ENCODE assay signal across 3 cellular contexts in genomic region chr6:29577544-29577943, GRCh38.
TF ChIP-seq lines count a peak whose summit lies in the region.

No MANE protein-coding gene starts in this region.

TF ChIP-seq in HepG2, 621 proteins besides CTCF, POLR2A, EP300 and RAD21 (continues in another document):
- no peak for TF ChIP-seq TMF1 (CRISPR knock-in tag; IDR thresholded peaks at IDR 0.05; ENCODE audit: low read depth)
- TF ChIP-seq, protein P1, sequence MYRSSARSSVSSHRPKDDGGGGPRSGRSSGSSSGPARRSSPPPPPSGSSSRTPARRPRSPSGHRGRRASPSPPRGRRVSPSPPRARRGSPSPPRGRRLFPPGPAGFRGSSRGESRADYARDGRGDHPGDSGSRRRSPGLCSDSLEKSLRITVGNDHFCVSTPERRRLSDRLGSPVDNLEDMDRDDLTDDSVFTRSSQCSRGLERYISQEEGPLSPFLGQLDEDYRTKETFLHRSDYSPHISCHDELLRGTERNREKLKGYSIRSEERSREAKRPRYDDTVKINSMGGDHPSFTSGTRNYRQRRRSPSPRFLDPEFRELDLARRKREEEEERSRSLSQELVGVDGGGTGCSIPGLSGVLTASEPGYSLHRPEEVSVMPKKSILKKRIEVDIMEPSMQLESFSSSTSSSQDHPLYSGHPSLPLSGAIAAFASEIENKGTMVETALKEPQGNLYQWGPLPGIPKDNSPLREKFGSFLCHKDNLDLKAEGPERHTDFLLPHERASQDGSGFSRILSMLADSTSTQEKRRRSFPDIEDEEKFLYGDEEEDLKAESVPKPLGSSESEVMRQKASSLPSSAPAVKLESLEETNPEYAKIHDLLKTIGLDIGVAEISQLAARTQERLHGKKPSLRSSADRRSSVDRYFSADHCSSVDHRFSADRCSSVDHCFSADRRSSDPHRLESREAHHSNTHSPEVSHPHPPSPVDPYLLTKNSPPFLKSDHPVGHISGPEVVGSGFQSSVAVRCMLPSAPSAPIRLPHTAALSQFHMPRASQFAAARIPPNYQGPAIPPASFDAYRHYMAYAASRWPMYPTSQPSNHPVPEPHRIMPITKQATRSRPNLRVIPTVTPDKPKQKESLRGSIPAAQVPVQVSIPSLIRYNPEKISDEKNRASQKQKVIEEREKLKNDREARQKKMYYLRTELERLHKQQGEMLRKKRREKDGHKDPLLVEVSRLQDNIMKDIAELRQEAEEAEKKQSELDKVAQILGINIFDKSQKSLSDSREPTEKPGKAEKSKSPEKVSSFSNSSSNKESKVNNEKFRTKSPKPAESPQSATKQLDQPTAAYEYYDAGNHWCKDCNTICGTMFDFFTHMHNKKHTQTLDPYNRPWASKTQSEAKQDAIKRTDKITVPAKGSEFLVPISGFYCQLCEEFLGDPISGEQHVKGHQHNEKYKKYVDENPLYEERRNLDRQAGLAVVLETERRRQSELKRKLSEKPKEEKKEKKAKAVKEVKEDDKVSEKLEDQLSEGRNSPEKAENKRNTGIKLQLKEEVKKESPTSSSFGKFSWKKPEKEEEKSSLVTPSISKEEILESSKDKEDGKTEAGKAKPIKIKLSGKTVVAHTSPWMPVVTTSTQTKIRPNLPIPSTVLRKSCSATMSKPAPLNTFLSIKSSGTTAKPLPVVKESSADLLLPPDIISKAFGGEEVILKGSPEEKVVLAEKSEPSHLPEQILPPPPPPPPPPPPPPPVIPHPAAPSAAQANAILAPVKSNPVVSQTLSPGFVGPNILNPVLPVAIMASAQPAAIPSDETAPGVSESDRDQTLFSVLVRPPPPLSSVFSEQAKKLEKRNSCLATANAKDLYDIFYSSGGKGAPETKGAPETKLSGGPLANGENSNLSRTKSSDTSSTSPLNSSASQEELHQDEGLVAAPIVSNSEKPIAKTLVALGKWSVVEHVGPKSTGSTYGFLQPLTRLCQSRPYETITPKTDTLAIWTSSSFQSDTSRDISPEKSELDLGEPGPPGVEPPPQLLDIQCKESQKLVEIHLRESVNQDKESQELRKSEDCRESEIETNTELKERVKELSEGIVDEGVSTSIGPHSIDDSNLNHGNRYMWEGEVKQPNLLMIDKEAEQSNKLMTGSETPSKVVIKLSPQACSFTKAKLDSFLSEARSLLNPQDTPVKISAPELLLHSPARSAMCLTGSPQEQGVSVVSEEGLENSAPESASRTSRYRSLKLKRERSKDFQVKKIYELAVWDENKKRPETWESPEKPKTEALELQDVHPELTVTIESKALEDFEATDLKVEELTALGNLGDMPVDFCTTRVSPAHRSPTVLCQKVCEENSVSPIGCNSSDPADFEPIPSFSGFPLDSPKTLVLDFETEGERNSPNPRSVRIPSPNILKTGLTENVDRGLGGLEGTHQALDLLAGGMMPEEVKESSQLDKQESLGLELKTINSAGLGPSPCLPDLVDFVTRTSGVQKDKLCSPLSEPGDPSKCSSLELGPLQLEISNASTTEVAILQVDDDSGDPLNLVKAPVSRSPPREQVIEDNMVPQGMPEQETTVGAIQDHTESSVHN (CRISPR knock-in tag; IDR thresholded peaks at IDR 0.05), result no peak
- no peak for TF ChIP-seq FIP1L1 (IDR thresholded peaks at IDR 0.05; ENCODE audit: borderline replicate concordance, insufficient read depth, low read depth, low read length)
- no peak for TF ChIP-seq RBAK (CRISPR knock-in tag; IDR thresholded peaks at IDR 0.05)
- TF ChIP-seq IKZF4 (CRISPR knock-in tag; IDR thresholded peaks at IDR 0.05; ENCODE audit: borderline replicate concordance, low read depth, not compliant biosample characterization), result no peak
- peak; percentile 31; the same call in 1 of the 2 replicates for TF ChIP-seq CREB1 (IDR thresholded peaks at IDR 0.05)
- no peak for TF ChIP-seq CREB1 (CRISPR knock-in tag; IDR thresholded peaks at IDR 0.05)
- TF ChIP-seq ELF1 (CRISPR knock-in tag; IDR thresholded peaks at IDR 0.05), result no peak

TF ChIP-seq in IMR-90, 13 proteins besides CTCF, POLR2A, EP300 and RAD21:
- no peak for TF ChIP-seq RCOR1 (IDR thresholded peaks at IDR 0.05; ENCODE audit: insufficient replicate concordance, low read length)
- no peak for TF ChIP-seq MXI1 (IDR thresholded peaks at IDR 0.05; ENCODE audit: borderline replicate concordance, low read depth, low read length)
- TF ChIP-seq MAFK (IDR thresholded peaks at IDR 0.05; ENCODE audit: low read depth, low read length), result no peak
- no peak for TF ChIP-seq BHLHE40 (IDR thresholded peaks at IDR 0.05; ENCODE audit: low read depth, low read length)
- TF ChIP-seq SMC3 (IDR thresholded peaks at IDR 0.05; ENCODE audit: low read depth, low read length), result no peak

TF ChIP-seq in K562, 482 proteins besides CTCF, POLR2A, EP300 and RAD21:
- TF ChIP-seq, protein P2, sequence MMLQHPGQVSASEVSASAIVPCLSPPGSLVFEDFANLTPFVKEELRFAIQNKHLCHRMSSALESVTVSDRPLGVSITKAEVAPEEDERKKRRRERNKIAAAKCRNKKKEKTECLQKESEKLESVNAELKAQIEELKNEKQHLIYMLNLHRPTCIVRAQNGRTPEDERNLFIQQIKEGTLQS (IDR thresholded peaks at IDR 0.05), result peak; percentile 61
- TF ChIP-seq, protein P2 (CRISPR knock-in tag; conservative IDR thresholded peaks at IDR 0.05), result no peak
- TF ChIP-seq ATF7 (IDR thresholded peaks at IDR 0.05) (peak; percentile 58; the same call in 1 of the 2 replicates), YBX1 (IDR thresholded peaks at IDR 0.05) (no peak)
